4 cellular contexts compared by ENCODE assay signal in genomic region chr1:144537234-144537633, GRCh38. TPM values are rescaled to one million over a fixed set of nuclear protein-coding genes. Genes with fewer than 3 reads are reported as not detected.
"Had no signal": no experiment of that assay in that cellular context is flagged by ENCODE, and none has a peak within 500 bp of the region (broad histone marks: within the 10 kb centered on the region; RNA-seq: fewer than 3 reads in every experiment).

No MANE protein-coding gene starts in this region.

RNA-seq across cellular contexts. Expression of gene PPIAL4F, which starts 55.5 kb away (rescaled TPM):
- total RNA-seq: LHCN-M2, M059J, MCF 10A, NCI-H460 had no signal
